In genomic region chr12:26274441-26275312, GRCh38 we compare ENCODE assay signal across 8 cellular contexts.
DNase-seq lines count a peak whose midpoint lies in the region; ATAC-seq and TF ChIP-seq lines count a peak whose summit lies in the region.

No MANE protein-coding gene starts in this region.

- H3K4me1 ChIP-seq in breast epithelium = peaks cover 15 to 26% of the 10 kb centered on the region in 2 donors

- peak; percentile 94 for ATAC-seq in GM19023 (IDR thresholded peaks at IDR 0.05; ENCODE audit: unreplicated experiment)
- ATAC-seq in HG03108 (IDR thresholded peaks at IDR 0.05; ENCODE audit: unreplicated experiment) = peak; percentile 98

- DNase-seq in BJ (ENCODE audit: low read depth) (peak; percentile 96), RWPE1 (ENCODE audit: low spot score) (peak; percentile 91), breast epithelium (ENCODE audit: low spot score in 2 of 2) (peak; percentile 64 to 88), kidney epithelial cell (ENCODE audit: low read depth) (peak; percentile 99)
- DNase-seq in stimulated activated CD4-positive, alpha-beta T cell treated with anti-CD3 and anti-CD28 coated beads, Interleukin-12 subunit alpha, Interleukin-12 subunit beta, amount 100 ng/mL, for 24 hours (ENCODE audit: low read depth in 2 of 2) = peak; percentile 2 to 35
- DNase-seq in effector CD4-positive, alpha-beta T cell = no peak

- peak overlapping the region; percentile 79 for H3K27ac ChIP-seq in RWPE1
- H3K27ac ChIP-seq in breast epithelium = peak overlapping the region; percentile 94 to 96

- H3K4me3 ChIP-seq in BJ (ENCODE audit: low read depth, low read length) = no peak overlapping the region
- H3K4me3 ChIP-seq in breast epithelium = peak overlapping the region in 1 of 3 donors; percentile 21
- H3K4me3 ChIP-seq in kidney epithelial cell (ENCODE audit: low read depth, low read length) = no peak overlapping the region

- no peaks in the 10 kb centered on the region for H3K27me3 ChIP-seq in BJ (ENCODE audit: control insufficient read depth, insufficient read depth, low read length)
- H3K27me3 ChIP-seq in breast epithelium = no peaks in the 10 kb centered on the region
- no peaks in the 10 kb centered on the region for H3K27me3 ChIP-seq in kidney epithelial cell (ENCODE audit: control insufficient read depth, insufficient read depth, low read length)

- peak; percentile 32 for TF ChIP-seq CTCF in BJ (IDR thresholded peaks at IDR 0.05; ENCODE audit: insufficient read depth, low read depth, low read length)
- TF ChIP-seq CTCF in RWPE1 (conservative IDR thresholded peaks at IDR 0.05; ENCODE audit: low read depth) = no peak
- no peak for TF ChIP-seq CTCF in breast epithelium (IDR thresholded peaks at IDR 0.05)
- TF ChIP-seq CTCF in kidney epithelial cell (IDR thresholded peaks at IDR 0.05; ENCODE audit: insufficient read depth, low read length, poor library complexity, severe bottlenecking) = peak; percentile 21

- POLR2A ChIA-PET in BJ (lab: Charles Lee) (interaction anchor here (0.7 kb wide), 1 partner anchor 940 kb away, joined by 16 read pairs; no protein-coding TSS in a partner anchor), RWPE1 (lab: Yijun Ruan, JAX; ENCODE audit: low non-redundant PET) (interaction anchor here (0.8 kb wide), 1 partner anchor 152 kb away, joined by 4 read pairs; no protein-coding TSS in a partner anchor)

- H3K9me3 ChIP-seq in breast epithelium = no peaks in the 10 kb centered on the region

- no peaks in the 10 kb centered on the region for H3K36me3 ChIP-seq in BJ (ENCODE audit: control insufficient read depth, insufficient read depth, low read length)
- H3K36me3 ChIP-seq in breast epithelium = no peaks in the 10 kb centered on the region
- no peaks in the 10 kb centered on the region for H3K36me3 ChIP-seq in kidney epithelial cell (ENCODE audit: control insufficient read depth, insufficient read depth, low read length)

- no peak for TF ChIP-seq POLR2A in breast epithelium (IDR thresholded peaks at IDR 0.05)

- intact Hi-C loops in breast epithelium (cut with DNase I; ENCODE audit: low total_unique reads) = no loop called here

- CTCF ChIA-PET in BJ (lab: Yijun Ruan, JAX) = interaction anchor here (1.0 to 1.4 kb wide), 5 partner anchors 9 to 237 kb away, joined by 3 to 4 read pairs (median 3); no protein-coding TSS in a partner anchor
- CTCF ChIA-PET in RWPE1 (lab: Yijun Ruan, JAX) = no interaction called here

Comparison
In these comparisons a context has a peak if more than half of its experiments do, and no peak if none do; other contexts are left out.
1. CTCF ChIP-seq: peak in BJ (single experiment) and kidney epithelial cell (single experiment); none in RWPE1 (single experiment) and breast epithelium (0 of 3).